Comparison of ENCODE assay signal across 1 cellular context in genomic region chr6:149648148-149649145, GRCh38.
TF ChIP-seq lines count a peak whose summit lies in the region.

Gene KATNA1 (minus strand): TSS chr6:149648714. CDS start chr6:149638547, 10,167 bp downstream.

TF ChIP-seq in HEK293, 187 proteins besides CTCF, POLR2A, EP300 and RAD21 (continued from another document and continues in another):
- no peak for TF ChIP-seq ZBTB49 (tag by site-specific recombination; IDR thresholded peaks at IDR 0.05; ENCODE audit: low read depth)
- peak; percentile 87 for TF ChIP-seq ZXDB (tag by site-specific recombination; IDR thresholded peaks at IDR 0.05)
- no peak for TF ChIP-seq ZNF514 (tag by site-specific recombination; IDR thresholded peaks at IDR 0.05)
- no peak for TF ChIP-seq ZNF645 (tag by site-specific recombination; IDR thresholded peaks at IDR 0.05)
- no peak for TF ChIP-seq YY2 (tag by site-specific recombination; IDR thresholded peaks at IDR 0.05)
- no peak for TF ChIP-seq ZNF133 (tag by site-specific recombination; IDR thresholded peaks at IDR 0.05)
- no peak for TF ChIP-seq ZNF362 (tag by site-specific recombination; IDR thresholded peaks at IDR 0.05)
- TF ChIP-seq ZNF544 (tag by site-specific recombination; IDR thresholded peaks at IDR 0.05): no peak
- no peak for TF ChIP-seq ZNF19 (tag by site-specific recombination; IDR thresholded peaks at IDR 0.05; ENCODE audit: low read depth)
- no peak for TF ChIP-seq ZNF776 (tag by site-specific recombination; IDR thresholded peaks at IDR 0.05; ENCODE audit: borderline replicate concordance)
- TF ChIP-seq WT1 (tag by site-specific recombination; IDR thresholded peaks at IDR 0.05): no peak
- peak; percentile 52; the same call in 1 of the 2 replicates for TF ChIP-seq ZNF76 (tag by site-specific recombination; IDR thresholded peaks at IDR 0.05; ENCODE audit: borderline replicate concordance, low read depth)
- no peak for TF ChIP-seq ZNF280D (tag by site-specific recombination; IDR thresholded peaks at IDR 0.05)
- TF ChIP-seq ZNF248 (tag by site-specific recombination; IDR thresholded peaks at IDR 0.05): no peak
- no peak for TF ChIP-seq ZNF274 (IDR thresholded peaks at IDR 0.05; ENCODE audit: low read length)
- TF ChIP-seq ZNF274 (tag by site-specific recombination; IDR thresholded peaks at IDR 0.05; ENCODE audit: borderline replicate concordance): no peak
- no peak for TF ChIP-seq ZNF114 (tag by site-specific recombination; IDR thresholded peaks at IDR 0.05)
- no peak for TF ChIP-seq ZNF670 (tag by site-specific recombination; IDR thresholded peaks at IDR 0.05; ENCODE audit: low read depth)
- TF ChIP-seq RBAK (tag by site-specific recombination; IDR thresholded peaks at IDR 0.05): no peak
- TF ChIP-seq OVOL3 (tag by site-specific recombination; IDR thresholded peaks at IDR 0.05): no peak
- peak; percentile 54 for TF ChIP-seq KLF17 (tag by site-specific recombination; IDR thresholded peaks at IDR 0.05)
- TF ChIP-seq ZNF580 (tag by site-specific recombination; IDR thresholded peaks at IDR 0.05): peak; percentile 71; the same call in 1 of the 2 replicates
- TF ChIP-seq BCL6B (tag by site-specific recombination; IDR thresholded peaks at IDR 0.05): no peak
- 0 out of 2 replicates have a peak, but pooled peaks have one; percentile 13 for TF ChIP-seq ZNF121 (tag by site-specific recombination; IDR thresholded peaks at IDR 0.05)
- TF ChIP-seq ZNF624 (tag by site-specific recombination; IDR thresholded peaks at IDR 0.05): no peak
- no peak for TF ChIP-seq ZNF311 (tag by site-specific recombination; IDR thresholded peaks at IDR 0.05; ENCODE audit: borderline replicate concordance)
- TF ChIP-seq ZNF175 (tag by site-specific recombination; IDR thresholded peaks at IDR 0.05): no peak
- TF ChIP-seq IKZF3 (tag by site-specific recombination; IDR thresholded peaks at IDR 0.05): no peak
- no peak for TF ChIP-seq ZNF155 (tag by site-specific recombination; IDR thresholded peaks at IDR 0.05)
- TF ChIP-seq ZNF610 (tag by site-specific recombination; IDR thresholded peaks at IDR 0.05; ENCODE audit: borderline replicate concordance): 0 out of 2 replicates have a peak, but pooled peaks have one; percentile 27
- TF ChIP-seq ZNF791 (tag by site-specific recombination; IDR thresholded peaks at IDR 0.05): no peak
- TF ChIP-seq ZNF239 (tag by site-specific recombination; IDR thresholded peaks at IDR 0.05): no peak; the same call in 1 of the 2 replicates
- TF ChIP-seq ZNF629 (tag by site-specific recombination; IDR thresholded peaks at IDR 0.05): peak; percentile 75
- TF ChIP-seq ZSCAN23 (tag by site-specific recombination; IDR thresholded peaks at IDR 0.05): no peak
- TF ChIP-seq ZNF510 (tag by site-specific recombination; IDR thresholded peaks at IDR 0.05; ENCODE audit: insufficient replicate concordance): no peak
- peak; percentile 59 for TF ChIP-seq KLF16 (tag by site-specific recombination; IDR thresholded peaks at IDR 0.05)
- no peak for TF ChIP-seq ZNF132 (tag by site-specific recombination; IDR thresholded peaks at IDR 0.05; ENCODE audit: borderline replicate concordance)
- no peak; the same call in 1 of the 2 replicates for TF ChIP-seq ZBTB6 (tag by site-specific recombination; IDR thresholded peaks at IDR 0.05)
- no peak for TF ChIP-seq TRIM28 (IDR thresholded peaks at IDR 0.05; ENCODE audit: borderline replicate concordance, low read length)
- TF ChIP-seq ZNF354C (tag by site-specific recombination; IDR thresholded peaks at IDR 0.05; ENCODE audit: borderline replicate concordance, low read depth): no peak
- peak; percentile 28; the same call in 1 of the 2 replicates for TF ChIP-seq ZNF518A (tag by site-specific recombination; conservative IDR thresholded peaks at IDR 0.05; ENCODE audit: low read depth)
- no peak for TF ChIP-seq ZNF404 (tag by site-specific recombination; IDR thresholded peaks at IDR 0.05)
- 0 out of 2 replicates have a peak, but pooled peaks have one; percentile 7 for TF ChIP-seq ZNF677 (tag by site-specific recombination; IDR thresholded peaks at IDR 0.05)
